In the genomic region with DNA sequence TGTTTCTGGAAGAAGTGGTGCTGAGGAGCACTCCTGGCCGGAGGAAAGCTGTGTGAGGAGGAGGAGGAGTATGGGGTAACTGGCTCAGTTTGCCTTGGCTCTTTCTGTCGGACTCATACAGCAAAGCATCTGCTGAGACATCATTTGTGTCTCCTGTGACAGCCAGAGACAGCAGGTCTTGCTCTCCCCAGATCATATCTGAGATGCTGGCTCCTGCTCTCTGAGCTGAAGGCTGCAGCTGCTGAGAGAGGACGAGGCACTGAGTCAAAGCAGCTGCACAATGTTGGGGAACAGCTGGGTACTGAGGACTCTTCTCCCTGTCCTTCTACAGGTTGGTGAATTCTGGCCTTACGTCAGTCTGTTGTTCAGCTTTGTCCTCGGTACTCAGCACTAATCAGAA, we compare ENCODE assay signal across 27 cellular contexts. TPM values are rescaled to one million over a fixed set of nuclear protein-coding genes. Genes with fewer than 3 reads are reported as not detected.
"Had no signal": no experiment of that assay in that cellular context is flagged by ENCODE, and none has a peak within 500 bp of the region (broad histone marks: within the 10 kb centered on the region; RNA-seq: fewer than 3 reads in every experiment).

No MANE protein-coding gene starts in this region.

- H3K4me3 ChIP-seq: colonic mucosa, dorsolateral prefrontal cortex, heart left ventricle, left ventricle myocardium inferior, lung, psoas muscle, right lobe of liver, skin epidermis, thoracic aorta, transverse colon had no signal

- H3K9me3 Mint-ChIP-seq: stimulated activated naive CD8-positive, alpha-beta T cell treated with anti-CD3 and anti-CD28 coated beads, Interleukin-15, amount 100 ng/mL, for 72 hours had no signal

- H3K27ac Mint-ChIP-seq: stimulated activated naive B cell treated with anti-CD40 and anti-IgM and Interleukin-4, amounts not matched to agents 10 μg/mL and 1 μg/mL and 100 μg/mL, for 72 hours; stimulated activated naive CD8-positive, alpha-beta T cell treated with anti-CD3 and anti-CD28 coated beads, Interleukin-15, amount 100 ng/mL, for 72 hours had no signal

- H3K4me1 ChIP-seq: colonic mucosa, left ventricle myocardium inferior, psoas muscle, right lobe of liver had no signal

- H3K4me3 Mint-ChIP-seq: naive thymus-derived CD4-positive, alpha-beta T cell; stimulated activated naive B cell treated with anti-CD40 and anti-IgM and Interleukin-4, amounts not matched to agents 10 μg/mL and 1 μg/mL and 100 μg/mL, for 72 hours; stimulated activated naive CD8-positive, alpha-beta T cell treated with anti-CD3 and anti-CD28 coated beads, Interleukin-15, amount 100 ng/mL, for 72 hours had no signal

- ATAC-seq: heart left ventricle; naive thymus-derived CD4-positive, alpha-beta T cell; psoas muscle; right lobe of liver; stimulated activated naive B cell treated with anti-CD40 and anti-IgM and Interleukin-4, amounts not matched to agents 10 μg/mL and 1 μg/mL and 100 μg/mL, for 72 hours; stimulated activated naive CD8-positive, alpha-beta T cell treated with anti-CD3 and anti-CD28 coated beads, Interleukin-15, amount 100 ng/mL, for 72 hours had no signal

- H3K27me3 Mint-ChIP-seq: naive thymus-derived CD4-positive, alpha-beta T cell; stimulated activated naive B cell treated with anti-CD40 and anti-IgM and Interleukin-4, amounts not matched to agents 10 μg/mL and 1 μg/mL and 100 μg/mL, for 72 hours; stimulated activated naive CD8-positive, alpha-beta T cell treated with anti-CD3 and anti-CD28 coated beads, Interleukin-15, amount 100 ng/mL, for 72 hours had no signal

- H3K27me3 ChIP-seq: colonic mucosa, dorsolateral prefrontal cortex, right lobe of liver, transverse colon had no signal

- H3K27ac ChIP-seq: colonic mucosa, heart left ventricle, left ventricle myocardium inferior, psoas muscle, right lobe of liver, skin epidermis, thoracic aorta, transverse colon had no signal

- H3K36me3 ChIP-seq: colonic mucosa, left ventricle myocardium inferior, right lobe of liver, thoracic aorta, transverse colon had no signal

- H3K9me3 ChIP-seq: colonic mucosa, heart left ventricle, psoas muscle, right lobe of liver, thoracic aorta, transverse colon had no signal

- DNase-seq: caudate nucleus; colonic mucosa; dorsolateral prefrontal cortex; effector CD8-positive, alpha-beta T cell; foreskin melanocyte; heart left ventricle; left ventricle myocardium inferior; mesendoderm; naive thymus-derived CD4-positive, alpha-beta T cell; occipital lobe; psoas muscle; retina; right lobe of liver; stimulated activated CD4-positive, alpha-beta T cell treated with anti-CD3 and anti-CD28 coated beads, Interleukin-2, amount 100 ng/mL, for 24 hours; stimulated activated CD4-positive, alpha-beta T cell treated with anti-CD3 and anti-CD28 coated beads, Interleukin-4, amount 100 ng/mL, for 4 hours; stimulated activated naive B cell treated with anti-CD40 and anti-IgM and Interleukin-4, amounts not matched to agents 10 μg/mL and 1 μg/mL and 100 μg/mL, for 72 hours; stimulated activated naive CD8-positive, alpha-beta T cell treated with anti-CD3 and anti-CD28 coated beads, Interleukin-15, amount 100 ng/mL, for 72 hours; transverse colon had no signal

RNA-seq across cellular contexts. Expression of gene OR2B11, which starts 14.3 kb away (rescaled TPM):
- total RNA-seq: cerebellum; colonic mucosa; dorsolateral prefrontal cortex; glomerular endothelial cell; heart left ventricle; left ventricle myocardium inferior; lung; naive thymus-derived CD4-positive, alpha-beta T cell; occipital lobe; psoas muscle; right lobe of liver; subcutaneous adipose tissue; thoracic aorta; transverse colon; ureter had no signal
- polyA plus RNA-seq: esophagus, heart left ventricle, neural cell, psoas muscle had no signal
